Comparison of ENCODE assay signal across 8 cellular contexts in genomic region chr17:75785770-75786538, GRCh38. TPM values are rescaled to one million over a fixed set of nuclear protein-coding genes. Genes with fewer than 3 reads are reported as not detected.
DNase-seq lines count a peak whose midpoint lies in the region; ATAC-seq and TF ChIP-seq lines count a peak whose summit lies in the region.

No MANE protein-coding gene starts in this region.

- TSS peak; percentile 56 for BruUV-seq in Calu3 (replicated peaks; lab: Mats Ljungman, UMichigan)

- intact Hi-C loops in Calu3 (cut with micrococcal nuclease; ENCODE audit: unreplicated experiment) (no loop called here), right lobe of liver (cut with DNase I) (no loop called here), transverse colon (cut with DNase I; ENCODE audit: low total_unique reads) (loop anchor here (10.0 kb wide), 2 partner anchors 69 to 939 kb away; partner anchors contain the start of genes JMJD6, METTL23 and WBP2)

- TF ChIP-seq POLR2A in right lobe of liver (IDR thresholded peaks at IDR 0.05) (no peak), transverse colon (IDR thresholded peaks at IDR 0.05) (no peak)

- peak overlapping the region; percentile 84 for H3K4me3 Mint-ChIP-seq in Calu3 (ENCODE audit: low read depth, unreplicated experiment)

- H3K4me1 ChIP-seq in right lobe of liver: peaks cover 0 to 21% (median 3%) of the 10 kb centered on the region in 4 donors
- H3K4me1 ChIP-seq in transverse colon: peaks cover 25 to 48% (median 29%) of the 10 kb centered on the region in 4 donors

- DNase-seq in Calu3: no peak
- no peak for DNase-seq in MG63
- no peak for DNase-seq in astrocyte of the cerebellum (ENCODE audit: low read depth)
- peak in 1 of 3 donors; percentile 3 for DNase-seq in right lobe of liver
- DNase-seq in transverse colon: no peak
- no peak for DNase-seq in KG1 (lab: John Stamatoyannopoulos, UW)
- DNase-seq in globus pallidus (ENCODE audit: low spot score): no peak
- DNase-seq in COR-L47 (lab: John Stamatoyannopoulos, UW): no peak

- 39% methylated on average over 8 of the region's 8 CpGs for WGBS in right lobe of liver (ENCODE audit: insufficient coverage, low coverage, low lambda C conversion rate, missing lambda C conversion rate)
- WGBS in transverse colon (ENCODE audit: low coverage in 1 of 2), 2 donors: 47 to 62% methylated on average over 5 to 8 of the region's 8 CpGs

- H3K4me3 ChIP-seq in MG63 (peak overlapping the region; percentile 95), astrocyte of the cerebellum (ENCODE audit: low read depth, low read length) (peak overlapping the region; percentile 62), right lobe of liver (peak overlapping the region; percentile 56 to 67 (median 62)), transverse colon (peak overlapping the region; percentile 67 to 84 (median 74))

- in situ Hi-C loops in astrocyte of the cerebellum (cut with HindIII; ENCODE audit: low sequenced_read_pairs) (loop anchor here (10.0 kb wide), 1 partner anchor 59 kb away; the partner anchor contains the start of gene UNC13D), transverse colon (cut with MboI; ENCODE audit: low pct_ligation_motif_present in 1 of 4, low pct_unique_long_range_greater_than_20kb in 1 of 4, low sequenced_read_pairs in 3 of 4) (no loop called here)

- no peaks in the 10 kb centered on the region for H3K27me3 Mint-ChIP-seq in Calu3 (ENCODE audit: unreplicated experiment)

- TF ChIP-seq EP300 in transverse colon (IDR thresholded peaks at IDR 0.05; ENCODE audit: low read depth): no peak

- no peak for TF ChIP-seq CTCF in Calu3 (IDR thresholded peaks at IDR 0.05; ENCODE audit: unreplicated experiment)
- TF ChIP-seq CTCF in astrocyte of the cerebellum (IDR thresholded peaks at IDR 0.05; ENCODE audit: low read depth, low read length, missing control alignments): no peak
- no peak for TF ChIP-seq CTCF in right lobe of liver (IDR thresholded peaks at IDR 0.05)
- no peak for TF ChIP-seq CTCF in transverse colon (IDR thresholded peaks at IDR 0.05)

- peaks cover 28% of the 10 kb centered on the region for H3K4me1 Mint-ChIP-seq in Calu3 (ENCODE audit: low read depth, unreplicated experiment)

- H3K36me3 ChIP-seq in MG63 (peaks cover 9% of the 10 kb centered on the region), right lobe of liver (no peaks in the 10 kb centered on the region), transverse colon (no peaks in the 10 kb centered on the region)

- peak overlapping the region; percentile 96 for H3K27ac Mint-ChIP-seq in Calu3 (ENCODE audit: unreplicated experiment)

- no peaks in the 10 kb centered on the region for H3K9me3 Mint-ChIP-seq in Calu3 (ENCODE audit: low read depth, unreplicated experiment)

- peaks cover 36% of the 10 kb centered on the region for H3K36me3 Mint-ChIP-seq in Calu3 (ENCODE audit: insufficient read depth, unreplicated experiment)

- CTCF ChIA-PET in Calu3 (lab: Charles Lee): interaction anchor here (0.6 kb wide), 1 partner anchor 24 kb away, joined by 3 read pairs; no protein-coding TSS in a partner anchor

- H3K27me3 ChIP-seq in MG63 (no peaks in the 10 kb centered on the region), right lobe of liver (no peaks in the 10 kb centered on the region), transverse colon (no peaks in the 10 kb centered on the region)

- peak overlapping the region; percentile 99 to 100 (median 100) for H3K27ac ChIP-seq in right lobe of liver
- peak overlapping the region; percentile 95 to 100 (median 98) for H3K27ac ChIP-seq in transverse colon

- no peak for ATAC-seq in right lobe of liver

- H3K9me3 ChIP-seq in MG63 (no peaks in the 10 kb centered on the region), right lobe of liver (no peaks in the 10 kb centered on the region), transverse colon (no peaks in the 10 kb centered on the region)

RNA-seq across cellular contexts. Expression of gene UNK, which starts 1.3 kb away (rescaled TPM):
- 26.0 and 29.7 TPM in 2 replicates for total RNA-seq in Calu3 (2022)
- 16.0 and 48.1 TPM in 2 replicates for total RNA-seq in MG63 (2014; rRNA removed; shearing (Covaris generic); ENCODE audit: low replicate concordance)
- 10 to 100 TPM in 4 of 6 experiments, 1 to 10 TPM in 2; 5.8 to 29.2 (median 11.1) TPM for total RNA-seq in right lobe of liver
- total RNA-seq in transverse colon: 10 to 100 TPM; 24.0 to 99.1 (median 63.1) TPM

RNA-seq across cellular contexts. Expression of gene GALK1, which starts 21.0 kb away (rescaled TPM):
- total RNA-seq in Calu3 (2022): 20.4 and 20.5 TPM in 2 replicates
- total RNA-seq in MG63 (2014; rRNA removed; shearing (Covaris generic); ENCODE audit: low replicate concordance): 30.4 and 51.1 TPM in 2 replicates
- 10 to 100 TPM; 38.6 to 87.4 (median 76.9) TPM for total RNA-seq in right lobe of liver
- 100 to 1,000 TPM in 1 of 4 donors, 10 to 100 TPM in 1, 1 to 10 TPM in 2; 9.3 to 116 (median 30.9) TPM for total RNA-seq in transverse colon

RNA-seq across cellular contexts. Expression of gene UNC13D, which starts 58.2 kb away (rescaled TPM):
- total RNA-seq in Calu3 (2022) (103 and 104 TPM in 2 replicates), right lobe of liver (10 to 100 TPM in 3 of 6 experiments, 1 to 10 TPM in 3; 3.4 to 12.5 (median 10.7) TPM), transverse colon (10 to 100 TPM in 3 of 4 donors, 1 to 10 TPM in 1; 3.0 to 48.3 (median 16.2) TPM)
- total RNA-seq in MG63 (2014; rRNA removed; shearing (Covaris generic); ENCODE audit: low replicate concordance): 0.20 and 0.23 TPM in 2 replicates
